Comparison of ENCODE assay signal across 8 cellular contexts in genomic region chr6:107116328-107116892, GRCh38. TPM values are rescaled to one million over a fixed set of nuclear protein-coding genes. Genes with fewer than 3 reads are reported as not detected.
A peak's percentile ranks its signal among the peaks of the same experiment; 100 is the strongest.
DNase-seq lines count a peak whose midpoint lies in the region; ATAC-seq and TF ChIP-seq lines count a peak whose summit lies in the region.

No MANE protein-coding gene starts in this region.

- no peak overlapping the region for H2AFZ ChIP-seq in H9 (ENCODE audit: low read length)

- H3K9me3 ChIP-seq in BLaER1 (no peaks in the 10 kb centered on the region), H9 (ENCODE audit: control insufficient read depth, low read depth, low read length) (no peaks in the 10 kb centered on the region), right cardiac atrium (ENCODE audit: control insufficient read depth, low read length) (no peaks in the 10 kb centered on the region)

- H3K23ac ChIP-seq in H9 (ENCODE audit: insufficient read length, low read depth, low read length) = no peak overlapping the region

- no peak overlapping the region for H4K8ac ChIP-seq in H9 (replicated peaks; ENCODE audit: insufficient read length, low read depth, low read length)

- H2BK15ac ChIP-seq in H9 (ENCODE audit: low read depth, low read length) = no peak overlapping the region

- H3K56ac ChIP-seq in H9 (ENCODE audit: insufficient read length, low read depth, low read length) = no peak overlapping the region

- H2BK12ac ChIP-seq in H9 (ENCODE audit: insufficient read length, low read depth, low read length) = no peak overlapping the region

- H4K20me1 ChIP-seq in BLaER1 = no peaks in the 10 kb centered on the region
- H4K20me1 ChIP-seq in H9 (ENCODE audit: control insufficient read depth, insufficient read depth, insufficient read length) = no peaks in the 10 kb centered on the region

- H4K91ac ChIP-seq in H9 (ENCODE audit: insufficient read length, low read depth, low read length) = no peak overlapping the region

- H3K27me3 Mint-ChIP-seq in H9 (ENCODE audit: low read depth) = no peaks in the 10 kb centered on the region
- H3K27me3 Mint-ChIP-seq in activated T-helper 2 cell treated with anti-CD3 and anti-CD28 coated beads, Interferon-gamma antibody, Interleukin-2, Interleukin-4, amounts not matched to agents 10 μg/mL and 5 μg/mL and 100 μg/mL, durations not matched to agents 14 hours and 24 hours and 36 hours (ENCODE audit: low read depth) = peaks cover 5% of the 10 kb centered on the region

- H3K9me3 Mint-ChIP-seq in H9 = no peaks in the 10 kb centered on the region
- H3K9me3 Mint-ChIP-seq in activated T-helper 2 cell treated with anti-CD3 and anti-CD28 coated beads, Interferon-gamma antibody, Interleukin-2, Interleukin-4, amounts not matched to agents 10 μg/mL and 5 μg/mL and 100 μg/mL, durations not matched to agents 14 hours and 24 hours and 36 hours = no peaks in the 10 kb centered on the region

- H3K36me3 Mint-ChIP-seq in H9 (ENCODE audit: insufficient read depth in 1 of 3, low read depth in 3 of 3) = peaks cover under 1 to 20% (median 19%) of the 10 kb centered on the region in 3 experiments; a peak in 5 of 7 replicates
- no peaks in the 10 kb centered on the region for H3K36me3 Mint-ChIP-seq in activated T-helper 2 cell treated with anti-CD3 and anti-CD28 coated beads, Interferon-gamma antibody, Interleukin-2, Interleukin-4, amounts not matched to agents 10 μg/mL and 5 μg/mL and 100 μg/mL, durations not matched to agents 14 hours and 24 hours and 36 hours (ENCODE audit: low read depth)

- no peak overlapping the region for H2BK20ac ChIP-seq in H9 (ENCODE audit: low read depth, low read length, poor library complexity, severe bottlenecking)

- no peak overlapping the region for H3T11ph ChIP-seq in H9 (ENCODE audit: low read length)

- H2BK5ac ChIP-seq in H9 (ENCODE audit: insufficient read length, low read length) = peak overlapping the region; percentile 13

- peak; percentile 39; the same call in 2 of the 3 replicates for TF ChIP-seq CTCF in H9 (conservative IDR thresholded peaks at IDR 0.05)

- peak; percentile 85 for DNase-seq in H9
- DNase-seq in NCI-H526 (lab: John Stamatoyannopoulos, UW) = peak; percentile 84
- no peak for DNase-seq in activated T-helper 2 cell treated with anti-CD3 and anti-CD28 coated beads, Interferon-gamma antibody, Interleukin-2, Interleukin-4, amounts not matched to agents 10 μg/mL and 5 μg/mL and 100 μg/mL, durations not matched to agents 14 hours and 24 hours and 36 hours (ENCODE audit: low spot score)
- no peak for DNase-seq in right cardiac atrium
- peak; percentile 8 for DNase-seq in renal cortical epithelial cell (ENCODE audit: low read depth)
- no peak for DNase-seq in T-helper 9 cell

- H3K27me3 ChIP-seq in BLaER1 = no peaks in the 10 kb centered on the region
- H3K27me3 ChIP-seq in H9 (ENCODE audit: insufficient read depth, low read length) = no peaks in the 10 kb centered on the region
- H3K27me3 ChIP-seq in right cardiac atrium (ENCODE audit: control insufficient read depth, insufficient read depth) = no peaks in the 10 kb centered on the region

- no peak overlapping the region for H3K14ac ChIP-seq in H9 (ENCODE audit: insufficient read depth, low read length)

- peaks cover 40 to 53% of the 10 kb centered on the region in 2 experiments for H3K4me1 Mint-ChIP-seq in H9
- H3K4me1 Mint-ChIP-seq in activated T-helper 2 cell treated with anti-CD3 and anti-CD28 coated beads, Interferon-gamma antibody, Interleukin-2, Interleukin-4, amounts not matched to agents 10 μg/mL and 5 μg/mL and 100 μg/mL, durations not matched to agents 14 hours and 24 hours and 36 hours (ENCODE audit: low read depth) = peaks cover 19% of the 10 kb centered on the region

- peaks cover 45% of the 10 kb centered on the region for H3K4me1 ChIP-seq in BLaER1
- peaks cover 3% of the 10 kb centered on the region; the same call in 1 of the 2 replicates for H3K4me1 ChIP-seq in H9 (ENCODE audit: insufficient read depth, low read length)
- H3K4me1 ChIP-seq in right cardiac atrium (ENCODE audit: control insufficient read depth, insufficient read depth, low read length) = peaks cover 3% of the 10 kb centered on the region

- no peak overlapping the region for H2AK5ac ChIP-seq in H9 (ENCODE audit: insufficient read length, low read length)

- H2BK120ac ChIP-seq in H9 (ENCODE audit: low read depth, low read length, poor library complexity, severe bottlenecking) = no peak overlapping the region

- H3K36me3 ChIP-seq in BLaER1 = no peaks in the 10 kb centered on the region

- H3K4me2 ChIP-seq in BLaER1 (peak overlapping the region; percentile 96), H9 (ENCODE audit: insufficient read depth, insufficient read length, low read length) (peak overlapping the region; percentile 58)

- peaks cover 7% of the 10 kb centered on the region for H3K23me2 ChIP-seq in H9 (ENCODE audit: insufficient read length, low read depth, low read length, poor library complexity, severe bottlenecking)

- peak overlapping the region; percentile 83 for H3K18ac ChIP-seq in H9 (ENCODE audit: insufficient read length, low read depth, low read length)

- H3K4me3 ChIP-seq in BLaER1 (peak overlapping the region; percentile 85), right cardiac atrium (ENCODE audit: low read length) (peak overlapping the region; percentile 100)

- peak overlapping the region; percentile 96 to 100 (median 99) for H3K27ac Mint-ChIP-seq in H9
- peak overlapping the region; percentile 80 for H3K27ac Mint-ChIP-seq in activated T-helper 2 cell treated with anti-CD3 and anti-CD28 coated beads, Interferon-gamma antibody, Interleukin-2, Interleukin-4, amounts not matched to agents 10 μg/mL and 5 μg/mL and 100 μg/mL, durations not matched to agents 14 hours and 24 hours and 36 hours

- intact Hi-C loops in activated T-helper 2 cell treated with anti-CD3 and anti-CD28 coated beads, Interferon-gamma antibody, Interleukin-2, Interleukin-4, amounts not matched to agents 10 μg/mL and 5 μg/mL and 100 μg/mL, durations not matched to agents 14 hours and 24 hours and 36 hours (cut with micrococcal nuclease) = loop anchor here (5.0 to 10.0 kb wide), 3 partner anchors 34 to 602 kb away; no protein-coding TSS in a partner anchor
- intact Hi-C loops in right cardiac atrium (cut with DNase I) = no loop called here

- H3K27ac ChIP-seq in BLaER1 (peak overlapping the region; percentile 98), H9 (ENCODE audit: insufficient read length, low read depth, low read length) (peak overlapping the region; percentile 95), right cardiac atrium (ENCODE audit: low read length) (no peak overlapping the region)

- H3K4me3 Mint-ChIP-seq in H9 = peak overlapping the region; percentile 70 to 87
- H3K4me3 Mint-ChIP-seq in activated T-helper 2 cell treated with anti-CD3 and anti-CD28 coated beads, Interferon-gamma antibody, Interleukin-2, Interleukin-4, amounts not matched to agents 10 μg/mL and 5 μg/mL and 100 μg/mL, durations not matched to agents 14 hours and 24 hours and 36 hours (ENCODE audit: low read depth) = peak overlapping the region; percentile 80

- no CpG with 5 or more reads among the region's 15 CpGs for WGBS in H9 (ENCODE audit: extremely low coverage, insufficient read length, low lambda C conversion rate)
- 2% methylated on average over 15 of the region's 15 CpGs for WGBS in right cardiac atrium

- peaks cover 2% of the 10 kb centered on the region for H3K79me1 ChIP-seq in H9 (ENCODE audit: insufficient read depth, low read depth, low read length, poor library complexity, severe bottlenecking)

- ATAC-seq in right cardiac atrium = no peak
- ATAC-seq in HG03521 (IDR thresholded peaks at IDR 0.05; ENCODE audit: unreplicated experiment) = no peak

- peak overlapping the region; percentile 19 for H4K5ac ChIP-seq in H9 (ENCODE audit: insufficient read length, low read depth, low read length)

- peak overlapping the region; percentile 97 for H3K9ac ChIP-seq in BLaER1
- H3K9ac ChIP-seq in H9 (ENCODE audit: extremely low read depth, insufficient read length, low read length) = peak overlapping the region; percentile 76

- no peak overlapping the region for H3K4ac ChIP-seq in H9 (ENCODE audit: low read depth, low read length)

- peaks cover 6% of the 10 kb centered on the region; the same call in 1 of the 2 replicates for H3K79me2 ChIP-seq in H9 (ENCODE audit: insufficient read depth, low read length)

RNA-seq across cellular contexts. Expression of gene BEND3, which starts 1.1 kb away (rescaled TPM):
- total RNA-seq in H9 (2021) (70.2 and 72.1 TPM in 2 replicates), right cardiac atrium (1 to 10 TPM in 2 of 4 donors, under 1 TPM in 2; 0.91 to 1.4 (median 0.97) TPM), renal cortical epithelial cell (4.0 and 6.8 TPM in 2 replicates)
- 15.2 and 15.9 TPM in 2 replicates for total RNA-seq in activated T-helper 2 cell treated with anti-CD3 and anti-CD28 coated beads, Interferon-gamma antibody, Interleukin-2, Interleukin-4, amounts not matched to agents 10 μg/mL and 5 μg/mL and 100 μg/mL, durations not matched to agents 14 hours and 24 hours and 36 hours
- polyA plus RNA-seq in right cardiac atrium = 0.36 TPM

Comparison
In these comparisons a context has a peak if more than half of its experiments do, and no peak if none do; other contexts are left out.
1. DNase-seq: peak in H9 (single experiment), NCI-H526 (2 of 2) and renal cortical epithelial cell (single experiment); none in activated T-helper 2 cell treated with anti-CD3 and anti-CD28 coated beads, Interferon-gamma antibody, Interleukin-2, Interleukin-4, amounts not matched to agents 10 μg/mL and 5 μg/mL and 100 μg/mL, durations not matched to agents 14 hours and 24 hours and 36 hours (single experiment), right cardiac atrium (0 of 3) and T-helper 9 cell (single experiment).